In genomic region chr1:59976194-59977074, GRCh38 we compare ENCODE assay signal across 8 cellular contexts. TPM values are rescaled to one million over a fixed set of nuclear protein-coding genes. Genes with fewer than 3 reads are reported as not detected.
DNase-seq lines count a peak whose midpoint lies in the region; ATAC-seq and TF ChIP-seq lines count a peak whose summit lies in the region.

No MANE protein-coding gene starts in this region.

- no peak overlapping the region for H3K4me3 ChIP-seq in tibial artery

- no peaks in the 10 kb centered on the region for H3K36me3 Mint-ChIP-seq in naive thymus-derived CD8-positive, alpha-beta T cell

- H3K4me1 Mint-ChIP-seq in naive thymus-derived CD8-positive, alpha-beta T cell: peaks cover under 1 to 4% (median 2%) of the 10 kb centered on the region in 4 donors

- POLR2A ChIA-PET in naive thymus-derived CD8-positive, alpha-beta T cell (lab: Charles Lee): no interaction called here

- H3K9me3 Mint-ChIP-seq in naive thymus-derived CD8-positive, alpha-beta T cell: no peaks in the 10 kb centered on the region

- H3K27me3 Mint-ChIP-seq in naive thymus-derived CD8-positive, alpha-beta T cell: peaks cover 11 to 52% (median 24%) of the 10 kb centered on the region in 5 donors

- peak; percentile 89 to 90 for TF ChIP-seq CTCF in tibial artery (IDR thresholded peaks at IDR 0.05)

- peak; percentile 28 for DNase-seq in DMS79 treated with DMSO at 0.1 percent for 48 hours (lab: John Stamatoyannopoulos, UW)
- DNase-seq in DMS79 (lab: John Stamatoyannopoulos, UW): no peak
- DNase-seq in NCI-H748 treated with DMSO at 0.1 percent for 48 hours (lab: John Stamatoyannopoulos, UW): peak; percentile 66
- DNase-seq in activated CD8-positive, alpha-beta memory T cell treated with anti-CD3 and anti-CD28 coated beads, Interleukin-2, amount 50 U/mL, for 4 hours: peak; percentile 40
- DNase-seq in fibroblast of gingiva (ENCODE audit: low read depth): peak; percentile 80
- peak in 8 of 10 donors; percentile 3 to 45 (median 31) for DNase-seq in naive thymus-derived CD8-positive, alpha-beta T cell
- DNase-seq in tibial artery: peak; percentile 72 to 82

- H3K27me3 ChIP-seq in tibial artery: no peaks in the 10 kb centered on the region

- no peak overlapping the region for H3K27ac ChIP-seq in tibial artery

- no peak overlapping the region for H3K27ac Mint-ChIP-seq in naive thymus-derived CD8-positive, alpha-beta T cell

- intact Hi-C loops in tibial artery (cut with DNase I; ENCODE audit: low total_unique reads): loop anchor here (10.0 kb wide), 1 partner anchor 148 kb away; no protein-coding TSS in a partner anchor

- H3K4me1 ChIP-seq in tibial artery: peaks cover 0 to 9% (median 6%) of the 10 kb centered on the region in 4 donors

- H3K4me3 Mint-ChIP-seq in naive thymus-derived CD8-positive, alpha-beta T cell: no peak overlapping the region

- no peaks in the 10 kb centered on the region for H3K36me3 ChIP-seq in tibial artery

- peak; percentile 57 for ATAC-seq in HG03521 (IDR thresholded peaks at IDR 0.05; ENCODE audit: unreplicated experiment)
- ATAC-seq in naive thymus-derived CD8-positive, alpha-beta T cell: no peak

- no peaks in the 10 kb centered on the region for H3K9me3 ChIP-seq in tibial artery

RNA-seq across cellular contexts. Expression of gene CYP2J2, which starts 49.9 kb away (rescaled TPM):
- total RNA-seq in naive thymus-derived CD8-positive, alpha-beta T cell: 1 to 10 TPM; 2.0 to 2.8 TPM
- polyA plus RNA-seq in naive thymus-derived CD8-positive, alpha-beta T cell: 1 to 10 TPM; 3.2 to 5.0 (median 3.6) TPM
